In the genomic region with DNA sequence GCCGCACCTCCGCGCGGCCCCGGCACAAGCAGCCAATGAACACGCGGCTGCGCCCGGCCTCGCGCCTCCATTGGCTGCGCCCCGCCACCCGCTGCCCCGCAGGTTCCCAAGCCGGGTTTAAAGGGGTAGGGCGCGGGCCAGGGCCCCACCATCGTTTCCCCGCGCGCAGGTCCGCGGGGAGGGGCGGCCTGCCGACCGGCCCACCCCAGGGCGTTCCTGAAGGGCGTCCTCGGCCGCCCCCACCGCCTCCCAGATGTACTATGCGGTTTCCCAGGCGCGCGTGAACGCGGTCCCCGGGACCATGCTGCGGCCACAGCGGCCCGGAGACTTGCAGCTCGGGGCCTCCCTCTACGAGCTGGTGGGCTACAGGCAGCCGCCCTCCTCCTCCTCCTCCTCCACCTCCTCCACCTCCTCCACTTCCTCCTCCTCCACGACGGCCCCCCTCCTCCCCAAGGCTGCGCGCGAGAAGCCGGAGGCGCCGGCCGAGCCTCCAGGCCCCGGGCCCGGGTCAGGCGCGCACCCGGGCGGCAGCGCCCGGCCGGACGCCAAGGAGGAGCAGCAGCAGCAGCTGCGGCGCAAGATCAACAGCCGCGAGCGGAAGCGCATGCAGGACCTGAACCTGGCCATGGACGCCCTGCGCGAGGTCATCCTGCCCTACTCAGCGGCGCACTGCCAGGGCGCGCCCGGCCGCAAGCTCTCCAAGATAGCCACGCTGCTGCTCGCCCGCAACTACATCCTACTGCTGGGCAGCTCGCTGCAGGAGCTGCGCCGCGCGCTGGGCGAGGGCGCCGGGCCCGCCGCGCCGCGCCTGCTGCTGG, we compare ENCODE assay signal across 9 cellular contexts. TPM values are rescaled to one million over a fixed set of nuclear protein-coding genes. Genes with fewer than 3 reads are reported as not detected.
A peak's percentile ranks its signal among the peaks of the same experiment; 100 is the strongest.
DNase-seq lines count a peak whose midpoint lies in the region; ATAC-seq and TF ChIP-seq lines count a peak whose summit lies in the region.
"Had no signal": no experiment of that assay in that cellular context is flagged by ENCODE, and none has a peak within 500 bp of the region (broad histone marks: within the 10 kb centered on the region; RNA-seq: fewer than 3 reads in every experiment).

TSS of gene OLIG1 (plus strand) at position 148 of the 818 bp plus-strand sequence. CDS start at position 254, 106 bp downstream.

- H3K4me3 Mint-ChIP-seq in effector memory CD8-positive, alpha-beta T cell: peak within 1 kb of the TSS; percentile 80

- peak within 1 kb of the TSS; percentile 38 for H3K4me3 ChIP-seq in LNCaP clone FGC (ENCODE audit: low read depth, low read length)

- peak; percentile 64 for ATAC-seq in effector memory CD8-positive, alpha-beta T cell (replicated peaks)

- no peak within 1 kb of the TSS for H3K27ac Mint-ChIP-seq in effector memory CD8-positive, alpha-beta T cell

- H3K36me3 Mint-ChIP-seq in effector memory CD8-positive, alpha-beta T cell (ENCODE audit: insufficient read depth): no peaks in the 10 kb centered on the region

- H3K4me1 Mint-ChIP-seq in effector memory CD8-positive, alpha-beta T cell (ENCODE audit: low read depth in 2 of 2): peaks cover 4 to 14% of the 10 kb centered on the region in 2 donors

- no peak for TF ChIP-seq CTCF in LNCaP clone FGC (IDR thresholded peaks at IDR 0.05; ENCODE audit: control insufficient read depth, extremely low read depth, insufficient read depth)

- DNase-seq in EL (peak; percentile 41), LNCaP clone FGC (ENCODE audit: low read depth) (no peak), middle frontal gyrus (ENCODE audit: extremely low spot score, low spot score) (peak; percentile 52), superior temporal gyrus (ENCODE audit: extremely low spot score) (peak; percentile 80), HT-29 (ENCODE audit: low spot score) (no peak), GM19238 (ENCODE audit: insufficient read length, low spot score) (no peak)
- DNase-seq in activated CD4-positive, CD25-positive, alpha-beta regulatory T cell treated with anti-CD3 and anti-CD28 coated beads, Interleukin-2, amount 50 U/mL, for 72 hours: peak; percentile 33
- no peak for DNase-seq in effector memory CD8-positive, alpha-beta T cell

- peaks cover 72 to 82% of the 10 kb centered on the region in 2 donors for H3K27me3 Mint-ChIP-seq in effector memory CD8-positive, alpha-beta T cell

- no peaks in the 10 kb centered on the region for H3K9me3 Mint-ChIP-seq in effector memory CD8-positive, alpha-beta T cell

RNA-seq across cellular contexts. Expression of gene OLIG1, which starts in this region (rescaled TPM):
- not detected in 2 replicates for total RNA-seq in HT-29 (2014; rRNA removed; shearing (Covaris generic))
- total RNA-seq: pulmonary artery endothelial cell had no signal

Comparison
In these comparisons a context has a peak if more than half of its experiments do, and no peak if none do; other contexts are left out.
1. DNase-seq: peak in EL (single experiment), activated CD4-positive, CD25-positive, alpha-beta regulatory T cell treated with anti-CD3 and anti-CD28 coated beads, Interleukin-2, amount 50 U/mL, for 72 hours (single experiment), middle frontal gyrus (single experiment) and superior temporal gyrus (single experiment); none in LNCaP clone FGC (single experiment), effector memory CD8-positive, alpha-beta T cell (0 of 3), HT-29 (single experiment) and GM19238 (single experiment).